16 cellular contexts compared by ENCODE assay signal in the genomic region with DNA sequence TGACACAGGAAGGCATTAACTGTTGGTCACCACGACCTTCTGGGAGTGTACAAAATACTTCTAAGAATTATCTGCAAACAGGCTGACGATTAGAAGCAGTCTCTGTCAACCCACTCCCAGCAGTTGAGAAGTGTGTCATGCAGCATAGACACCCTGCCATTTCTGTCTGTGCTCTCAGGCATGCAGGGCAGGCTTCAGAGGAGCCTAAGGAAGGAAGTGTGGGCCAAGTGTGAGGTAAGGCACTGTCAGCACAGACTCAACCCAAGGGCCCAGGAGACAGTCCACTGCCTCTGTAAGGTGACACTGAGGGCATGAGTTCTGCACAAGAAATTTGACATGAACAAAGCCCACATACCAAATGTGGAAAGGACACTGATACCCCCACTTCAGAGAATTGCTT.
DNase-seq lines count a peak whose midpoint lies in the region; ATAC-seq and TF ChIP-seq lines count a peak whose summit lies in the region.
"Had no signal": no experiment of that assay in that cellular context is flagged by ENCODE, and none has a peak within 500 bp of the region (broad histone marks: within the 10 kb centered on the region; RNA-seq: fewer than 3 reads in every experiment).

No MANE protein-coding gene starts in this region.

- H3K27me3 ChIP-seq in BLaER1 = no peaks in the 10 kb centered on the region
- no peaks in the 10 kb centered on the region for H3K27me3 ChIP-seq in DND-41 (ENCODE audit: insufficient read depth, low read length, poor library complexity)
- H3K27me3 ChIP-seq in aorta (ENCODE audit: control insufficient read depth in 1 of 2, insufficient read depth in 2 of 2, low read length in 1 of 2) = peaks cover 1 to 3% of the 10 kb centered on the region in 2 donors

- H3K4me1 Mint-ChIP-seq in immature natural killer cell = peaks cover 39 to 41% of the 10 kb centered on the region in 2 donors

- no peaks in the 10 kb centered on the region for H3K36me3 ChIP-seq in BLaER1
- no peaks in the 10 kb centered on the region for H3K36me3 ChIP-seq in DND-41 (ENCODE audit: insufficient read depth, low read length)
- no peaks in the 10 kb centered on the region for H3K36me3 ChIP-seq in aorta (ENCODE audit: control insufficient read depth in 1 of 2, insufficient read depth in 2 of 2, low read length in 1 of 2)
- H3K36me3 ChIP-seq: HAP-1 had no signal

- peak overlapping the region; percentile 79 to 97 (median 92) for H3K27ac Mint-ChIP-seq in immature natural killer cell
- H3K27ac Mint-ChIP-seq: CD4-positive, alpha-beta T cell; HFFc6 had no signal

- H3K27ac ChIP-seq in BLaER1 (peak overlapping the region; percentile 35), DND-41 (ENCODE audit: low read length) (no peak overlapping the region; the same call in 1 of the 2 replicates), aorta (ENCODE audit: low read depth in 1 of 2, low read length in 2 of 2) (no peak overlapping the region)
- H3K27ac ChIP-seq: HL-60 had no signal

- H3K9ac ChIP-seq in BLaER1 (no peak overlapping the region), DND-41 (ENCODE audit: low read depth, low read length) (no peak overlapping the region)

- H3K4me2 ChIP-seq in BLaER1 = peak overlapping the region; percentile 69
- H3K4me2 ChIP-seq in DND-41 (ENCODE audit: insufficient read depth, low read length) = no peak overlapping the region

- no peaks in the 10 kb centered on the region for H3K9me3 Mint-ChIP-seq in immature natural killer cell
- H3K9me3 Mint-ChIP-seq: CD4-positive, alpha-beta T cell had no signal

- no peaks in the 10 kb centered on the region for H4K20me1 ChIP-seq in BLaER1
- H4K20me1 ChIP-seq in DND-41 (ENCODE audit: insufficient read depth, low read length) = no peaks in the 10 kb centered on the region

- H3K36me3 Mint-ChIP-seq in immature natural killer cell = peaks cover 0 to 4% (median 3%) of the 10 kb centered on the region in 3 donors

- peak; percentile 66 for ATAC-seq in DND-41 (ENCODE audit: insufficient read depth, low read depth)
- peak; percentile 30 for ATAC-seq in omental fat pad (ENCODE audit: low FRiP score)
- ATAC-seq in aorta (ENCODE audit: low FRiP score) = no peak

- no peaks in the 10 kb centered on the region for H3K79me2 ChIP-seq in DND-41 (ENCODE audit: insufficient read depth, low read length)

- H3K4me3 Mint-ChIP-seq in immature natural killer cell = peak overlapping the region; percentile 59 to 80 (median 72)
- H3K4me3 Mint-ChIP-seq: CD4-positive, alpha-beta T cell; HFFc6 had no signal

- TF ChIP-seq CTCF in DND-41 (IDR thresholded peaks at IDR 0.05; ENCODE audit: borderline replicate concordance, extremely low read depth, low read length, poor library complexity, severe bottlenecking) = no peak
- TF ChIP-seq CTCF in omental fat pad (IDR thresholded peaks at IDR 0.05) = no peak

- intact Hi-C loops in aorta (cut with DNase I) = no loop called here

- peak; percentile 13 for DNase-seq in DND-41
- DNase-seq in immature natural killer cell = peak; percentile 42 to 59 (median 47)
- DNase-seq in omental fat pad (ENCODE audit: low spot score) = no peak
- no peak for DNase-seq in aorta
- DNase-seq in hypothalamus (lab: John Stamatoyannopoulos, UW) = no peak
- DNase-seq in stimulated activated naive CD4-positive, alpha-beta T cell treated with Interleukin-2 at 50 U/mL for 16 hours (lab: John Stamatoyannopoulos, UW) = no peak
- DNase-seq: 8988T; AML-193; C1 segment of cervical spinal cord; CD4-positive, alpha-beta T cell; COR-L47; GF-D8; HFFc6 had no signal

- no peak overlapping the region for H3K4me3 ChIP-seq in BLaER1
- H3K4me3 ChIP-seq in DND-41 (ENCODE audit: low read depth in 1 of 2, low read length in 2 of 2) = no peak overlapping the region
- H3K4me3 ChIP-seq in aorta (ENCODE audit: low read length in 2 of 2) = no peak overlapping the region
- H3K4me3 ChIP-seq: HAP-1 had no signal

- peaks cover 33% of the 10 kb centered on the region for H3K4me1 ChIP-seq in BLaER1
- H3K4me1 ChIP-seq in DND-41 (ENCODE audit: insufficient read depth, low read length) = no peaks in the 10 kb centered on the region
- no peaks in the 10 kb centered on the region for H3K4me1 ChIP-seq in aorta (ENCODE audit: control insufficient read depth in 1 of 2, insufficient read depth in 2 of 2, low read length in 2 of 2)
- H3K4me1 ChIP-seq: HAP-1 had no signal

- no peak overlapping the region for H2AFZ ChIP-seq in DND-41 (ENCODE audit: low read depth, low read length)

- peaks cover 5% of the 10 kb centered on the region; the same call in 1 of the 2 replicates for H3K9me3 ChIP-seq in BLaER1
- no peaks in the 10 kb centered on the region for H3K9me3 ChIP-seq in DND-41 (ENCODE audit: insufficient read depth, low read length, severe bottlenecking)
- peaks cover 4% of the 10 kb centered on the region for H3K9me3 ChIP-seq in aorta (ENCODE audit: control insufficient read depth, low read length)
- H3K9me3 ChIP-seq: HAP-1 had no signal

- 45% methylated on average over 2 of the region's 2 CpGs for WGBS in aorta, 2 donors

- peaks cover 0 to 5% (median 2%) of the 10 kb centered on the region in 3 donors for H3K27me3 Mint-ChIP-seq in immature natural killer cell (ENCODE audit: low read depth in 3 of 3)

Comparison
In these comparisons a context has a peak if more than half of its experiments do, and no peak if none do; other contexts are left out.
1. DNase-seq: peak in DND-41 (single experiment) and immature natural killer cell (3 of 3); none in omental fat pad (single experiment), aorta (0 of 2), hypothalamus (0 of 51) and stimulated activated naive CD4-positive, alpha-beta T cell treated with Interleukin-2 at 50 U/mL for 16 hours (single experiment).